Comparison of ENCODE assay signal across 19 cellular contexts in genomic region chrX:16319929-16320328, GRCh38.
DNase-seq lines count a peak whose midpoint lies in the region; TF ChIP-seq lines count a peak whose summit lies in the region.
"Had no signal": no experiment of that assay in that cellular context is flagged by ENCODE, and none has a peak within 500 bp of the region (broad histone marks: within the 10 kb centered on the region; RNA-seq: fewer than 3 reads in every experiment).

No MANE protein-coding gene starts in this region.

- DNase-seq in ELR (ENCODE audit: low read depth) (peak; percentile 63), RPMI7951 (ENCODE audit: low read depth) (peak; percentile 57), fibroblast of mammary gland (ENCODE audit: low read depth) (peak; percentile 52), renal cortical epithelial cell (ENCODE audit: low read depth) (peak; percentile 59), NCI-H526 treated with DMSO at 0.1 percent for 48 hours (lab: John Stamatoyannopoulos, UW) (no peak), HUDEP-2 (lab: John Stamatoyannopoulos, UW; ENCODE audit: unreplicated experiment in 76 of 76) (no peak), HEK293T (ENCODE audit: extremely low spot score) (no peak), NK-92 (lab: John Stamatoyannopoulos, UW; ENCODE audit: unreplicated experiment) (no peak)
- DNase-seq: BE2C; Calu3; CD4-positive, alpha-beta T cell; Kasumi-1; NCI-H187 treated with DMSO at 0.1 percent for 48 hours; NCI-H446; NCI-H748 treated with DMSO at 0.1 percent for 48 hours; PC-9; SK-N-SH; T-cell had no signal

- CTCF ChIA-PET in HEK293T (lab: Yijun Ruan, JAX), result no interaction called here

- no peak overlapping the region for H3K4me3 ChIP-seq in fibroblast of mammary gland (ENCODE audit: control insufficient read depth, low read depth, low read length)
- H3K4me3 ChIP-seq: GM12878, PC-9 had no signal

- POLR2A ChIA-PET in HEK293T (lab: Yijun Ruan, JAX), result no interaction called here

- TF ChIP-seq CTCF in fibroblast of mammary gland (conservative IDR thresholded peaks at IDR 0.05; ENCODE audit: control insufficient read depth, insufficient read depth, low read depth, low read length), result no peak

TF ChIP-seq in HEK293T, 16 proteins besides CTCF, POLR2A, EP300 and RAD21:
- no peak for TF ChIP-seq ELF4 (IDR thresholded peaks at IDR 0.05)
- no peak for TF ChIP-seq PKNOX1 (IDR thresholded peaks at IDR 0.05)
- TF ChIP-seq FOXA1 (IDR thresholded peaks at IDR 0.05), result no peak
- TF ChIP-seq SUZ12 (IDR thresholded peaks at IDR 0.05), result no peak
- TF ChIP-seq ARNT (IDR thresholded peaks at IDR 0.05), result no peak
- no peak for TF ChIP-seq CTBP1 (IDR thresholded peaks at IDR 0.05; ENCODE audit: borderline replicate concordance)
- TF ChIP-seq SP1 (IDR thresholded peaks at IDR 0.05), result no peak
- TF ChIP-seq FOXM1 (IDR thresholded peaks at IDR 0.05; ENCODE audit: borderline replicate concordance), result no peak
- no peak for TF ChIP-seq LEF1 (IDR thresholded peaks at IDR 0.05; ENCODE audit: borderline replicate concordance)
- TF ChIP-seq TARDBP (IDR thresholded peaks at IDR 0.05), result no peak
- no peak for TF ChIP-seq L3MBTL2 (conservative IDR thresholded peaks at IDR 0.05)
- TF ChIP-seq FOXK2 (IDR thresholded peaks at IDR 0.05), result no peak
- no peak for TF ChIP-seq ZNF384 (IDR thresholded peaks at IDR 0.05)
- TF ChIP-seq BHLHE40 (IDR thresholded peaks at IDR 0.05; ENCODE audit: borderline replicate concordance), result no peak
- no peak for TF ChIP-seq HDGF (IDR thresholded peaks at IDR 0.05; ENCODE audit: borderline replicate concordance)
- TF ChIP-seq NFRKB (IDR thresholded peaks at IDR 0.05), result no peak

Comparison
In these comparisons a context has a peak if more than half of its experiments do, and no peak if none do; other contexts are left out.
1. DNase-seq: peak in ELR (single experiment), RPMI7951 (single experiment), fibroblast of mammary gland (single experiment) and renal cortical epithelial cell (single experiment); none in NCI-H526 treated with DMSO at 0.1 percent for 48 hours (single experiment), HUDEP-2 (0 of 76), HEK293T (single experiment) and NK-92 (single experiment).